16 cellular contexts compared by ENCODE assay signal in the genomic region with DNA sequence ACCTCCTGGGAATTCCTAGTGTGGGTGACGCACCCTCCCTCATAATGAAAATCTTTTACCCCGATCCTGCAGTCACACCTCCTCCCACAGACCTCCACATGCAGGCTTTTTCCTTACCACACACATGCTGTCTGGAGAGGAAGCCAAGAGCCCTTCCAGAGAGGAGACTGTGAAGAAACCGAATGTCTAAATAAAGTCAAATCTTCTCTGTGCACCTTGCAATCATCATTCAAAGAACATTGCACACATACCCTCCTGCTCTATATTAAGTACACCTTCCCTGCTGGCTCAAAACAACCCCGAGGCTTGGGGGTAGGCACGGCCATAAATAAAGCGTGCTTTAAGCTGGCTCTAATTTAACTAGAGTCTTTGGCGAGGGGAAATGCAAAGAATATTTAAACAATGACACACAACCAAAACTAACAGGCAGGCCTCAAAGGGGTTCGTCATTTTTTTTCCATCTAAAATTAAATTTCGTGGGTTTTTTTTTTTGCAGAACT. TPM values are rescaled to one million over a fixed set of nuclear protein-coding genes. Genes with fewer than 3 reads are reported as not detected.
A peak's percentile ranks its signal among the peaks of the same experiment; 100 is the strongest.
DNase-seq lines count a peak whose midpoint lies in the region; ATAC-seq and TF ChIP-seq lines count a peak whose summit lies in the region.
"Had no signal": no experiment of that assay in that cellular context is flagged by ENCODE, and none has a peak within 500 bp of the region (broad histone marks: within the 10 kb centered on the region; RNA-seq: fewer than 3 reads in every experiment).

No MANE protein-coding gene starts in this region.

- in situ Hi-C loops in IMR-90 (cut with MboI; ENCODE audit: low sequenced_read_pairs), result no loop called here

- POLR2A ChIA-PET in IMR-90 (lab: Charles Lee; ENCODE audit: unreplicated experiment), result no interaction called here

- H3K9me1 ChIP-seq in IMR-90 (ENCODE audit: insufficient read depth, low read length), result peaks cover 16% of the 10 kb centered on the region

- no peak for TF ChIP-seq RAD21 in IMR-90 (IDR thresholded peaks at IDR 0.05; ENCODE audit: low read length)

- H4K20me1 ChIP-seq in IMR-90 (ENCODE audit: insufficient read depth, low read length), result no peaks in the 10 kb centered on the region

- 0 out of 2 replicates have a peak overlapping the region, but pooled peaks have one; percentile 11 for H3K23ac ChIP-seq in IMR-90 (ENCODE audit: low read depth, low read length)

- H4K91ac ChIP-seq in IMR-90 (ENCODE audit: insufficient read depth, low read depth, low read length), result 0 out of 2 replicates have a peak overlapping the region, but pooled peaks have one; percentile 2

- no peak overlapping the region for H3K4me3 ChIP-seq in AG10803 (ENCODE audit: low read length)
- no peak overlapping the region for H3K4me3 ChIP-seq in IMR-90 (ENCODE audit: insufficient read depth, low read depth, low read length)
- H3K4me3 ChIP-seq in choroid plexus epithelial cell (ENCODE audit: low read depth, low read length), result no peak overlapping the region
- H3K4me3 ChIP-seq in muscle layer of colon (ENCODE audit: low read depth in 1 of 2, low read length in 2 of 2), result peak overlapping the region in 1 of 2 donors; percentile 2
- H3K4me3 ChIP-seq: adrenal gland, esophagus squamous epithelium, vagina had no signal

- DNase-seq in AG10803 (ENCODE audit: low read depth) (peak; percentile 79), IMR-90 (peak; percentile 78), choroid plexus epithelial cell (ENCODE audit: low read depth) (peak; percentile 58), medulla oblongata (ENCODE audit: extremely low spot score) (no peak), DMS153 treated with DMSO at 0.1 percent for 48 hours (lab: John Stamatoyannopoulos, UW; ENCODE audit: unreplicated experiment) (no peak)
- DNase-seq: adrenal gland; CD8-positive, alpha-beta memory T cell; esophagus squamous epithelium; left ventricle myocardium superior; NCI-H526 treated with DMSO at 0.1 percent for 48 hours; T-helper 1 cell had no signal

- peak overlapping the region; percentile 25; the same call in 1 of the 3 replicates for H2BK15ac ChIP-seq in IMR-90 (ENCODE audit: low read depth, low read length)

- no peak overlapping the region; the same call in 1 of the 2 replicates for H3K18ac ChIP-seq in IMR-90 (ENCODE audit: low read depth, low read length)

- CTCF ChIA-PET in IMR-90 (lab: Yijun Ruan, JAX), result no interaction called here

- dilution Hi-C loops in IMR-90 (cut with HindIII; ENCODE audit: low sequenced_read_pairs, unreplicated experiment), result no loop called here

- H2BK5ac ChIP-seq in IMR-90 (ENCODE audit: low read depth, low read length, poor library complexity, severe bottlenecking), result peak overlapping the region; percentile 2

- BruUV-seq in IMR-90 (replicated peaks; lab: Mats Ljungman, UMichigan), result no TSS peak

- H3K79me1 ChIP-seq in IMR-90 (ENCODE audit: low read depth in 1 of 2, low read length in 2 of 2), result peaks cover 0 to 7% of the 10 kb centered on the region in 2 experiments; a peak in 1 of 4 replicates

- peak; percentile 75 for ATAC-seq in IMR-90 (ENCODE audit: low read depth)
- no peak for ATAC-seq in HG03439 (IDR thresholded peaks at IDR 0.05; ENCODE audit: unreplicated experiment)
- ATAC-seq in HG03469 (IDR thresholded peaks at IDR 0.05; ENCODE audit: unreplicated experiment), result no peak
- ATAC-seq: left ventricle myocardium superior had no signal

- no peak for TF ChIP-seq POLR2A in IMR-90 (IDR thresholded peaks at IDR 0.05; ENCODE audit: low read depth, low read length)

- TF ChIP-seq CTCF in AG10803 (conservative IDR thresholded peaks at IDR 0.05; ENCODE audit: low read length) (no peak), IMR-90 (conservative IDR thresholded peaks at IDR 0.05; ENCODE audit: low read depth, low read length) (no peak), choroid plexus epithelial cell (conservative IDR thresholded peaks at IDR 0.05; ENCODE audit: low read depth, low read length) (no peak)

- H2AK5ac ChIP-seq in IMR-90 (ENCODE audit: low read depth, low read length), result 0 out of 2 replicates have a peak overlapping the region, but pooled peaks have one; percentile 0

- peak overlapping the region; percentile 72; the same call in 1 of the 2 replicates for H3K14ac ChIP-seq in IMR-90 (replicated peaks; ENCODE audit: low read depth, low read length)

- H4K5ac ChIP-seq in IMR-90 (ENCODE audit: low read depth, low read length), result no peak overlapping the region

- peak overlapping the region; percentile 95 for H2BK120ac ChIP-seq in IMR-90 (ENCODE audit: low read depth, low read length)

- peak overlapping the region; percentile 25 to 70; a peak in 2 of 4 replicates for H4K8ac ChIP-seq in IMR-90 (ENCODE audit: low read depth in 2 of 2, low read length in 2 of 2)

- peak overlapping the region; percentile 80 for H3K4ac ChIP-seq in IMR-90 (ENCODE audit: low read depth, low read length)

- WGBS in IMR-90 (ENCODE audit: extremely low coverage in 2 of 2, insufficient read length in 1 of 2), 2 experiments, result 10% methylated on average over 2 of the region's 9 CpGs; no CpG with 5 or more reads in 1 of the 2 experiments

- H3K4me1 ChIP-seq in IMR-90 (ENCODE audit: control insufficient read depth, insufficient read depth, low read length) (peaks cover 32% of the 10 kb centered on the region), muscle layer of colon (ENCODE audit: insufficient read depth, low read length) (peaks cover 59% of the 10 kb centered on the region)
- H3K4me1 ChIP-seq: adrenal gland had no signal

- H3K9ac ChIP-seq in IMR-90 (ENCODE audit: low read depth, low read length), result no peak overlapping the region
- H3K9ac ChIP-seq in muscle layer of colon (ENCODE audit: low read length), result no peak overlapping the region

- H3K36me3 ChIP-seq in IMR-90 (ENCODE audit: control insufficient read depth, insufficient read depth, low read length), result no peaks in the 10 kb centered on the region
- no peaks in the 10 kb centered on the region for H3K36me3 ChIP-seq in muscle layer of colon (ENCODE audit: insufficient read depth, low read length)
- H3K36me3 ChIP-seq: adrenal gland, esophagus squamous epithelium, vagina had no signal

- intact Hi-C loops in IMR-90 (cut with micrococcal nuclease), result no loop called here

- H3K27me3 ChIP-seq in IMR-90 (ENCODE audit: control insufficient read depth, insufficient read depth, low read length), result no peaks in the 10 kb centered on the region
- no peaks in the 10 kb centered on the region for H3K27me3 ChIP-seq in muscle layer of colon (ENCODE audit: control insufficient read depth in 1 of 2, insufficient read depth in 2 of 2, low read length in 2 of 2)
- H3K27me3 ChIP-seq: adrenal gland, esophagus squamous epithelium, vagina had no signal

- no peak overlapping the region for H3K56ac ChIP-seq in IMR-90 (ENCODE audit: extremely low read depth, insufficient read depth, low read length)

- H2AK9ac ChIP-seq in IMR-90 (replicated peaks; ENCODE audit: low read depth, low read length, poor library complexity), result no peak overlapping the region

- peak overlapping the region; percentile 37 for H3K4me2 ChIP-seq in IMR-90 (ENCODE audit: low read depth, low read length)

- H3K9me3 ChIP-seq in IMR-90 (ENCODE audit: control insufficient read depth, insufficient read depth, low read length), result no peaks in the 10 kb centered on the region
- H3K9me3 ChIP-seq in muscle layer of colon (ENCODE audit: low read length), result no peaks in the 10 kb centered on the region
- H3K9me3 ChIP-seq: adrenal gland, esophagus squamous epithelium, vagina had no signal

- no peak overlapping the region for H2AFZ ChIP-seq in IMR-90 (replicated peaks; ENCODE audit: low read length, poor library complexity)

- H3K27ac ChIP-seq in IMR-90 (ENCODE audit: insufficient read depth, low read length) (peak overlapping the region; percentile 1), muscle layer of colon (ENCODE audit: low read depth, low read length) (peak overlapping the region; percentile 3)
- H3K27ac ChIP-seq: adrenal gland, esophagus squamous epithelium, vagina had no signal

- peak overlapping the region; percentile 30 for H2BK20ac ChIP-seq in IMR-90 (ENCODE audit: low read depth, low read length)

TF ChIP-seq in IMR-90, 13 proteins besides CTCF, POLR2A, EP300 and RAD21 (continues in another document):
- peak; percentile 9; the same call in 1 of the 2 replicates for TF ChIP-seq SMC3 (IDR thresholded peaks at IDR 0.05; ENCODE audit: low read depth, low read length)
- TF ChIP-seq RCOR1 (IDR thresholded peaks at IDR 0.05; ENCODE audit: insufficient replicate concordance, low read length), result peak; percentile 20
- peak; percentile 82; the same call in 1 of the 2 replicates for TF ChIP-seq MXI1 (IDR thresholded peaks at IDR 0.05; ENCODE audit: borderline replicate concordance, low read depth, low read length)
- TF ChIP-seq BHLHE40 (IDR thresholded peaks at IDR 0.05; ENCODE audit: low read depth, low read length), result no peak; the same call in 1 of the 2 replicates
- peak; percentile 27; the same call in 1 of the 2 replicates for TF ChIP-seq CEBPB (IDR thresholded peaks at IDR 0.05; ENCODE audit: low read depth, low read length)
- TF ChIP-seq MAZ (IDR thresholded peaks at IDR 0.05; ENCODE audit: borderline replicate concordance, low read depth, low read length), result no peak
- no peak for TF ChIP-seq CHD1 (IDR thresholded peaks at IDR 0.05; ENCODE audit: low read depth, low read length)
- TF ChIP-seq FOS (IDR thresholded peaks at IDR 0.05; ENCODE audit: low read depth, low read length), result no peak
- TF ChIP-seq MAFK (IDR thresholded peaks at IDR 0.05; ENCODE audit: low read depth, low read length), result no peak
- TF ChIP-seq RFX5 (IDR thresholded peaks at IDR 0.05; ENCODE audit: low read depth, low read length), result no peak
- TF ChIP-seq ELK1 (IDR thresholded peaks at IDR 0.05; ENCODE audit: borderline replicate concordance, low read depth, low read length), result no peak
- no peak for TF ChIP-seq NFE2L2 (IDR thresholded peaks at IDR 0.05; ENCODE audit: low read depth, low read length)

RNA-seq across cellular contexts. Expression of gene CALML3, which starts 34.9 kb away (rescaled TPM):
- not detected in 2 replicates for total RNA-seq in IMR-90 (2012; rRNA removed)
- polyA plus RNA-seq in IMR-90 (2012; rRNA removed), result not detected in 2 replicates
- polyA plus RNA-seq in IMR-90 (2012; cell fraction: cytosol; rRNA removed), result not detected in 2 replicates
- not detected in 2 replicates for polyA plus RNA-seq in IMR-90 (2012; cell fraction: nucleus; rRNA removed; ENCODE audit: low replicate concordance)
- total RNA-seq: adrenal gland; CD8-positive, alpha-beta memory T cell; left ventricle myocardium superior; renal cortical epithelial cell had no signal
- polyA plus RNA-seq: CD8-positive, alpha-beta memory T cell had no signal

Comparison
In these comparisons a context has a peak if more than half of its experiments do, and no peak if none do; other contexts are left out.
1. DNase-seq: peak in AG10803 (single experiment), IMR-90 (single experiment) and choroid plexus epithelial cell (single experiment); none in medulla oblongata (single experiment) and DMS153 treated with DMSO at 0.1 percent for 48 hours (single experiment).